ENCODE assay signal across 19 cellular contexts in genomic region chr10:114256822-114257221, GRCh38. TPM values are rescaled to one million over a fixed set of nuclear protein-coding genes. Genes with fewer than 3 reads are reported as not detected.
"Had no signal": no experiment of that assay in that cellular context is flagged by ENCODE, and none has a peak within 500 bp of the region (broad histone marks: within the 10 kb centered on the region; RNA-seq: fewer than 3 reads in every experiment).

No MANE protein-coding gene starts in this region.

- H3K9me3 Mint-ChIP-seq: activated naive CD4-positive, alpha-beta T cell treated with anti-CD3 and anti-CD28 coated beads, Interleukin-2, amount 50 U/mL, for 24 hours; activated T-cell treated with anti-CD3 and anti-CD28 coated beads, Interleukin-2, amount 50 U/mL, for 4 hours; dendritic cell treated with granulocyte-macrophage colony-stimulating factor and Interleukin-4, amounts not matched to agents 40 ng/mL and 50 ng/mL, for 4 days had no signal

- H3K4me3 ChIP-seq: cardiac muscle cell, thyroid gland had no signal

- H3K27me3 ChIP-seq: cardiac muscle cell, thyroid gland had no signal

- DNase-seq: activated CD4-positive, alpha-beta T cell treated with anti-CD3 and anti-CD28 coated beads, Interleukin-2, amount 10 ng/mL, durations not matched to agents 7 days and 5 days; activated CD8-positive, alpha-beta memory T cell treated with anti-CD3 and anti-CD28 coated beads, Interleukin-2, amount 50 U/mL, for 4 hours; activated T-cell treated with anti-CD3 and anti-CD28 coated beads, Interleukin-2, amount 50 U/mL, for 4 hours; amniotic stem cell; effector CD8-positive, alpha-beta T cell; nucleus accumbens; retina; stimulated activated naive CD4-positive, alpha-beta T cell; T1000; thyroid gland had no signal

- H3K36me3 Mint-ChIP-seq: activated naive CD4-positive, alpha-beta T cell treated with anti-CD3 and anti-CD28 coated beads, Interleukin-2, amount 50 U/mL, for 24 hours had no signal

- ATAC-seq: activated T-cell treated with anti-CD3 and anti-CD28 coated beads, Interleukin-2, amount 50 U/mL, for 4 hours; esophagus mucosa had no signal

- H3K27ac ChIP-seq: cardiac muscle cell, thyroid gland had no signal

- H3K27me3 Mint-ChIP-seq: activated CD4-positive, alpha-beta T cell treated with anti-CD3 and anti-CD28 coated beads, Interleukin-2, amount 10 ng/mL, durations not matched to agents 7 days and 5 days; dendritic cell treated with granulocyte-macrophage colony-stimulating factor and Interleukin-4, amounts not matched to agents 40 ng/mL and 50 ng/mL, for 4 days had no signal

- H3K27ac Mint-ChIP-seq: activated CD4-positive, alpha-beta T cell treated with anti-CD3 and anti-CD28 coated beads, Interleukin-2, amount 10 ng/mL, durations not matched to agents 7 days and 5 days; activated naive CD4-positive, alpha-beta T cell treated with anti-CD3 and anti-CD28 coated beads, Interleukin-2, amount 50 U/mL, for 24 hours; dendritic cell treated with granulocyte-macrophage colony-stimulating factor and Interleukin-4, amounts not matched to agents 40 ng/mL and 50 ng/mL, for 4 days; nephron had no signal

- H3K36me3 ChIP-seq: cardiac muscle cell, thyroid gland had no signal

- H3K9me3 ChIP-seq: thyroid gland had no signal

- H3K4me3 Mint-ChIP-seq: activated CD4-positive, alpha-beta T cell treated with anti-CD3 and anti-CD28 coated beads, Interleukin-2, amount 10 ng/mL, durations not matched to agents 7 days and 5 days; activated naive CD4-positive, alpha-beta T cell treated with anti-CD3 and anti-CD28 coated beads, Interleukin-2, amount 50 U/mL, for 24 hours; activated T-cell treated with anti-CD3 and anti-CD28 coated beads, Interleukin-2, amount 50 U/mL, for 4 hours; dendritic cell treated with granulocyte-macrophage colony-stimulating factor and Interleukin-4, amounts not matched to agents 40 ng/mL and 50 ng/mL, for 4 days; nephron had no signal

- FAIRE-seq: urothelium cell line had no signal

RNA-seq across cellular contexts. Expression of gene VWA2, which starts 17.8 kb away (rescaled TPM):
- total RNA-seq: activated CD4-positive, alpha-beta T cell treated with anti-CD3 and anti-CD28 coated beads, Interleukin-2, amount 10 ng/mL, durations not matched to agents 7 days and 5 days; activated T-cell treated with anti-CD3 and anti-CD28 coated beads, Interleukin-2, amount 50 U/mL, for 4 hours; cardiac muscle cell; chondrocyte; T-helper 1 cell treated with Interleukin-12 subunit alpha and Interleukin-12 subunit beta and Interleukin-4 antibody, amounts not matched to agents 30 ng/mL and 1 ng/mL, for 36 hours had no signal
- polyA plus RNA-seq: cardiac muscle cell, liver had no signal
